In genomic region chr1:51794868-51795267, GRCh38 we compare ENCODE assay signal across 17 cellular contexts.
"Had no signal": no experiment of that assay in that cellular context is flagged by ENCODE, and none has a peak within 500 bp of the region (broad histone marks: within the 10 kb centered on the region; RNA-seq: fewer than 3 reads in every experiment).

No MANE protein-coding gene starts in this region.

- ATAC-seq: activated naive CD8-positive, alpha-beta T cell treated with anti-CD3 and anti-CD28 coated beads, Interleukin-2, amount 50 U/mL, for 24 hours; mucosa of descending colon; SK-N-SH treated with all-trans-retinoic acid at 6 μM for 48 hours had no signal

- H3K4me3 ChIP-seq: ascending aorta, colonic mucosa, hepatocyte, mucosa of descending colon, stomach, thoracic aorta had no signal

- H3K4me3 Mint-ChIP-seq: activated naive CD8-positive, alpha-beta T cell treated with anti-CD3 and anti-CD28 coated beads, Interleukin-2, amount 50 U/mL, for 24 hours; nephron; T-helper 1 cell treated with Interleukin-12 subunit alpha and Interleukin-12 subunit beta and Interleukin-4 antibody, amounts not matched to agents 30 μg/mL and 1 μg/mL, for 36 hours had no signal

- H3K27ac Mint-ChIP-seq: activated naive CD8-positive, alpha-beta T cell treated with anti-CD3 and anti-CD28 coated beads, Interleukin-2, amount 50 U/mL, for 24 hours; T-helper 1 cell treated with Interleukin-12 subunit alpha and Interleukin-12 subunit beta and Interleukin-4 antibody, amounts not matched to agents 30 μg/mL and 1 μg/mL, for 36 hours had no signal

- H3K4me2 ChIP-seq: hepatocyte had no signal

- H2AFZ ChIP-seq: hepatocyte had no signal

- H3K9me3 Mint-ChIP-seq: activated naive CD8-positive, alpha-beta T cell treated with anti-CD3 and anti-CD28 coated beads, Interleukin-2, amount 50 U/mL, for 24 hours; nephron; T-helper 1 cell treated with Interleukin-12 subunit alpha and Interleukin-12 subunit beta and Interleukin-4 antibody, amounts not matched to agents 30 μg/mL and 1 μg/mL, for 36 hours had no signal

- H3K4me1 Mint-ChIP-seq: nephron had no signal

- H3K4me1 ChIP-seq: ascending aorta, colonic mucosa had no signal

- H3K27me3 Mint-ChIP-seq: activated naive CD8-positive, alpha-beta T cell treated with anti-CD3 and anti-CD28 coated beads, Interleukin-2, amount 50 U/mL, for 24 hours had no signal

- H3K79me2 ChIP-seq: hepatocyte had no signal

- H3K9me3 ChIP-seq: ascending aorta, colonic mucosa, mucosa of descending colon, stomach, thoracic aorta had no signal

- H3K27me3 ChIP-seq: ascending aorta, colonic mucosa, hepatocyte, stomach had no signal

- DNase-seq: activated CD4-positive, alpha-beta T cell treated with anti-CD3 and anti-CD28 coated beads, Interleukin-2, amount 50 U/mL, for 1 hour; activated CD4-positive, CD25-positive, alpha-beta regulatory T cell; activated naive CD8-positive, alpha-beta T cell treated with anti-CD3 and anti-CD28 coated beads, Interleukin-2, amount 50 U/mL, for 24 hours; activated T-cell treated with anti-CD3 and anti-CD28 coated beads, Interleukin-2, amount 50 U/mL, for 1 hour; colonic mucosa; effector CD8-positive, alpha-beta T cell; mammary epithelial cell; mucosa of descending colon; stimulated activated CD4-positive, alpha-beta T cell treated with anti-CD3 and anti-CD28 coated beads, Interleukin-4, amount 100 ng/mL, for 1 hour; stimulated activated CD8-positive, alpha-beta memory T cell treated with anti-CD3 and anti-CD28 coated beads, Interleukin-4, amount 100 ng/mL, for 48 hours; stomach had no signal

- H3K27ac ChIP-seq: ascending aorta, colonic mucosa, hepatocyte, thoracic aorta had no signal
